18 cellular contexts compared by ENCODE assay signal in genomic region chr11:2528301-2529050, GRCh38.
DNase-seq lines count a peak whose midpoint lies in the region; ATAC-seq and TF ChIP-seq lines count a peak whose summit lies in the region.
"Had no signal": no experiment of that assay in that cellular context is flagged by ENCODE, and none has a peak within 500 bp of the region (broad histone marks: within the 10 kb centered on the region; RNA-seq: fewer than 3 reads in every experiment).

No MANE protein-coding gene starts in this region.

- no peaks in the 10 kb centered on the region for H3K36me3 ChIP-seq in BLaER1 treated with 17β-estradiol and CSF1 and Interleukin-3, amounts not matched to agents 10 nM and 100 nM
- H3K36me3 ChIP-seq in osteoblast (ENCODE audit: insufficient read depth, low read length) (no peaks in the 10 kb centered on the region), MM.1S (replicated peaks; ENCODE audit: insufficient read depth, low read length) (no peaks in the 10 kb centered on the region)

- H3K79me2 ChIP-seq in osteoblast (ENCODE audit: insufficient read depth, low read length) (no peaks in the 10 kb centered on the region), MM.1S (ENCODE audit: low read length) (0 out of 2 replicates have a peak, but pooled peaks cover 3% of the 10 kb centered on the region)

- ATAC-seq in GM18517 (IDR thresholded peaks at IDR 0.05; ENCODE audit: unreplicated experiment) (no peak), GM18867 (IDR thresholded peaks at IDR 0.05; ENCODE audit: unreplicated experiment) (no peak), GM18858 (IDR thresholded peaks at IDR 0.05; ENCODE audit: unreplicated experiment) (no peak)
- ATAC-seq: Panc1 had no signal

- peak overlapping the region in 2 of 3 donors; percentile 39 to 97 for H3K27ac Mint-ChIP-seq in IgD-negative memory B cell
- H3K27ac Mint-ChIP-seq: mesothelial cell of epicardium had no signal

- no peak overlapping the region for H3K4me3 Mint-ChIP-seq in IgD-negative memory B cell
- H3K4me3 Mint-ChIP-seq: CD8-positive, alpha-beta memory T cell; mesothelial cell of epicardium had no signal

- H3K4me3 ChIP-seq in BLaER1 treated with 17β-estradiol and CSF1 and Interleukin-3, amounts not matched to agents 10 nM and 100 nM, result no peak overlapping the region
- H3K4me3 ChIP-seq in epithelial cell of esophagus (ENCODE audit: low read length), result no peak overlapping the region
- H3K4me3 ChIP-seq in osteoblast (ENCODE audit: insufficient read depth, low read length), result no peak overlapping the region
- no peak overlapping the region for H3K4me3 ChIP-seq in MM.1S (ENCODE audit: low read length)

- H3K27ac ChIP-seq in BLaER1 treated with 17β-estradiol and CSF1 and Interleukin-3, amounts not matched to agents 10 nM and 100 nM, result no peak overlapping the region
- no peak overlapping the region for H3K27ac ChIP-seq in osteoblast (ENCODE audit: low read depth, low read length)
- H3K27ac ChIP-seq in MM.1S (ENCODE audit: low read length), result no peak overlapping the region
- H3K27ac ChIP-seq: VCaP had no signal

- TF ChIP-seq CTCF in epithelial cell of esophagus (IDR thresholded peaks at IDR 0.05; ENCODE audit: insufficient read depth, low read depth, low read length, missing control alignments) (no peak), osteoblast (IDR thresholded peaks at IDR 0.05; ENCODE audit: extremely low read depth, low read depth, low read length) (no peak), MM.1S (IDR thresholded peaks at IDR 0.05; ENCODE audit: low read length) (no peak)

- H3K27me3 ChIP-seq in BLaER1 treated with 17β-estradiol and CSF1 and Interleukin-3, amounts not matched to agents 10 nM and 100 nM, result no peaks in the 10 kb centered on the region
- peaks cover 15% of the 10 kb centered on the region for H3K27me3 ChIP-seq in osteoblast (ENCODE audit: insufficient read depth, low read length)
- H3K27me3 ChIP-seq in MM.1S (replicated peaks; ENCODE audit: insufficient read depth, low read length), result no peaks in the 10 kb centered on the region

- H3K4me2 ChIP-seq in BLaER1 treated with 17β-estradiol and CSF1 and Interleukin-3, amounts not matched to agents 10 nM and 100 nM, result peak overlapping the region in 7 of 11 experiments; percentile 85 to 97 (median 91); a peak in 8 of 22 replicates
- H3K4me2 ChIP-seq in osteoblast (ENCODE audit: insufficient read depth, low read length) (no peak overlapping the region), MM.1S (ENCODE audit: low read depth, low read length) (no peak overlapping the region)

- peaks cover 2% of the 10 kb centered on the region for H3K36me3 Mint-ChIP-seq in IgD-negative memory B cell
- H3K36me3 Mint-ChIP-seq: CD8-positive, alpha-beta memory T cell; mesothelial cell of epicardium had no signal

- peaks cover 3% of the 10 kb centered on the region for H3K27me3 Mint-ChIP-seq in IgD-negative memory B cell

- H3K9ac ChIP-seq in BLaER1 treated with 17β-estradiol and CSF1 and Interleukin-3, amounts not matched to agents 10 nM and 100 nM, result 0 out of 22 replicates have a peak overlapping the region, but pooled peaks of 1 of the 11 experiments have one; percentile 3
- no peak overlapping the region for H3K9ac ChIP-seq in MM.1S (ENCODE audit: low read length)

- H3K4me1 Mint-ChIP-seq in IgD-negative memory B cell, result peaks cover 27 to 46% (median 39%) of the 10 kb centered on the region in 3 donors

- no peaks in the 10 kb centered on the region for H3K9me3 Mint-ChIP-seq in IgD-negative memory B cell
- H3K9me3 Mint-ChIP-seq: CD8-positive, alpha-beta memory T cell; mesothelial cell of epicardium had no signal

- H3F3A ChIP-seq in MM.1S (ENCODE audit: insufficient read depth, low read length), result no peaks in the 10 kb centered on the region; the same call in 1 of the 2 replicates

- H3K4me1 ChIP-seq in BLaER1 treated with 17β-estradiol and CSF1 and Interleukin-3, amounts not matched to agents 10 nM and 100 nM, result peaks cover 46 to 61% (median 55%) of the 10 kb centered on the region in 10 experiments
- H3K4me1 ChIP-seq in osteoblast (ENCODE audit: insufficient read depth, low read length), result peaks cover 7% of the 10 kb centered on the region
- peaks cover 20% of the 10 kb centered on the region for H3K4me1 ChIP-seq in MM.1S (ENCODE audit: low read length)

- H2AFZ ChIP-seq in osteoblast (ENCODE audit: low read length), result no peak overlapping the region
- no peak overlapping the region for H2AFZ ChIP-seq in MM.1S (ENCODE audit: low read length)

- DNase-seq in epithelial cell of esophagus (ENCODE audit: low read depth) (peak; percentile 22), osteoblast (ENCODE audit: insufficient read length, low spot score, missing footprints) (peak; percentile 63), MM.1S (no peak)
- DNase-seq: activated T-cell treated with anti-CD3 and anti-CD28 coated beads for 4 hours; effector CD8-positive, alpha-beta T cell; NCI-H2029; NCI-H524 treated with DMSO at 0.1 percent for 48 hours; stimulated activated CD4-positive, alpha-beta T cell treated with anti-CD3 and anti-CD28 coated beads, Interleukin-15, amount 100 ng/mL, for 24 hours; SW 1271 had no signal

- no peaks in the 10 kb centered on the region for H3K9me3 ChIP-seq in BLaER1 treated with 17β-estradiol and CSF1 and Interleukin-3, amounts not matched to agents 10 nM and 100 nM (replicated peaks in 1 of 11)
- H3K9me3 ChIP-seq in osteoblast (ENCODE audit: low read depth, low read length) (no peaks in the 10 kb centered on the region), MM.1S (replicated peaks; ENCODE audit: insufficient read depth, low read length) (no peaks in the 10 kb centered on the region)

- H4K20me1 ChIP-seq in BLaER1 treated with 17β-estradiol and CSF1 and Interleukin-3, amounts not matched to agents 10 nM and 100 nM, result peaks cover 5 to 80% (median 24%) of the 10 kb centered on the region in 11 experiments; a peak in 18 of 22 replicates
- peaks cover 5% of the 10 kb centered on the region for H4K20me1 ChIP-seq in osteoblast (ENCODE audit: insufficient read depth, low read length)
- H4K20me1 ChIP-seq in MM.1S (ENCODE audit: insufficient read depth, low read length), result peaks cover 8% of the 10 kb centered on the region; the same call in 1 of the 2 replicates

- H3K9me2 ChIP-seq in MM.1S (replicated peaks; ENCODE audit: insufficient read depth, low read length), result no peaks in the 10 kb centered on the region

Comparison
In these comparisons a context has a peak if more than half of its experiments do, and no peak if none do; other contexts are left out.
1. H3K4me2 ChIP-seq: peak in BLaER1 treated with 17β-estradiol and CSF1 and Interleukin-3, amounts not matched to agents 10 nM and 100 nM (7 of 11); none in osteoblast (single experiment) and MM.1S (single experiment).